8 cellular contexts compared by ENCODE assay signal in the genomic region with DNA sequence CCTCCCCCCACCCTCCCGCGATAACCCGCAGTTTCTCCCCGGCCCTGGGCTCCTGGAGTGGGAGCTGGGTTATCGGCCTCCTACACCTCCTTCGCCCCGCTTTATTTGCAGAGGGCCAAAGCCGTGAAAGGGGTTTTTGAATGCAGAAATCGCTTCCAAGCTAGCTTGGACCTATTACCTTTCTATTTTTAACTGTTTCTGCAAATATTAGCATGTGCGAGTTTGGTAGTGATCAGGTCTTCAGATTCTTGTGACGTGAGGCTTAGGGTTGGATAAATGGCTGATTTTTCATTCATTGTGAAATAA. TPM values are rescaled to one million over a fixed set of nuclear protein-coding genes. Genes with fewer than 3 reads are reported as not detected.
DNase-seq lines count a peak whose midpoint lies in the region; ATAC-seq and TF ChIP-seq lines count a peak whose summit lies in the region.

No MANE protein-coding gene starts in this region.

- H3K27me3 Mint-ChIP-seq in type B pancreatic cell, result no peaks in the 10 kb centered on the region

- H3K4me3 ChIP-seq in right atrium auricular region (peak overlapping the region; percentile 76 to 96), lower leg skin (ENCODE audit: low read depth, poor library complexity, severe bottlenecking) (peak overlapping the region; percentile 85)

- no peak for TF ChIP-seq CTCF in right atrium auricular region (IDR thresholded peaks at IDR 0.05)
- no peak for TF ChIP-seq CTCF in lower leg skin (IDR thresholded peaks at IDR 0.05)
- no peak for TF ChIP-seq CTCF in type B pancreatic cell (conservative IDR thresholded peaks at IDR 0.05)

- H3K4me3 Mint-ChIP-seq in type B pancreatic cell, result peak overlapping the region; percentile 96

- TF ChIP-seq POLR2A in lower leg skin (IDR thresholded peaks at IDR 0.05), result no peak

- DNase-seq in right atrium auricular region (ENCODE audit: low spot score) (no peak), Right ventricle myocardium inferior (ENCODE audit: missing footprints) (no peak), amniotic stem cell (lab: John Stamatoyannopoulos, UW) (peak; percentile 39), lower leg skin (ENCODE audit: low spot score in 2 of 2) (no peak), type B pancreatic cell (ENCODE audit: extremely low spot score, unreplicated experiment) (no peak), NCI-H1694 (lab: John Stamatoyannopoulos, UW) (no peak)

- H3K4me1 ChIP-seq in right atrium auricular region, result peaks cover 0 to 44% of the 10 kb centered on the region in 2 donors

- intact Hi-C loops in Right ventricle myocardium inferior (cut with DNase I) (loop anchor here (2.0 to 10.0 kb wide), 2 partner anchors 26 to 212 kb away; no protein-coding TSS in a partner anchor), lower leg skin (cut with DNase I; ENCODE audit: low total_unique reads) (no loop called here)

- H3K36me3 ChIP-seq in right atrium auricular region, result no peaks in the 10 kb centered on the region

- peaks cover 20% of the 10 kb centered on the region for H3K4me1 Mint-ChIP-seq in type B pancreatic cell (ENCODE audit: unreplicated experiment)

- H3K27me3 ChIP-seq in right atrium auricular region, result no peaks in the 10 kb centered on the region

- H3K27ac ChIP-seq in right atrium auricular region, result peak overlapping the region; percentile 97 to 98

- peak overlapping the region; percentile 90 for H3K27ac Mint-ChIP-seq in type B pancreatic cell

- H3K36me3 Mint-ChIP-seq in type B pancreatic cell, result no peaks in the 10 kb centered on the region

- no peaks in the 10 kb centered on the region for H3K9me3 Mint-ChIP-seq in type B pancreatic cell

- 2 to 4% methylated on average over 11 of the region's 11 CpGs for WGBS in lower leg skin, 2 donors

- no peaks in the 10 kb centered on the region for H3K9me3 ChIP-seq in right atrium auricular region

- ATAC-seq in Right ventricle myocardium inferior (no peak), GM18858 (IDR thresholded peaks at IDR 0.05; ENCODE audit: unreplicated experiment) (no peak), GM18867 (IDR thresholded peaks at IDR 0.05; ENCODE audit: unreplicated experiment) (no peak)

RNA-seq across cellular contexts. Expression of a gene that starts 1.3 kb away (rescaled TPM):
- 10 to 100 TPM; 57.2 to 65.1 TPM for total RNA-seq in right atrium auricular region
- total RNA-seq in Right ventricle myocardium inferior, result 51.6 TPM
- 10 to 100 TPM; 50.4 to 77.6 (median 58.4) TPM for total RNA-seq in lower leg skin
- 59.4 and 74.4 TPM in 2 replicates for total RNA-seq in type B pancreatic cell (ENCODE audit: low replicate concordance)
